12 cellular contexts compared by ENCODE assay signal in the genomic region with DNA sequence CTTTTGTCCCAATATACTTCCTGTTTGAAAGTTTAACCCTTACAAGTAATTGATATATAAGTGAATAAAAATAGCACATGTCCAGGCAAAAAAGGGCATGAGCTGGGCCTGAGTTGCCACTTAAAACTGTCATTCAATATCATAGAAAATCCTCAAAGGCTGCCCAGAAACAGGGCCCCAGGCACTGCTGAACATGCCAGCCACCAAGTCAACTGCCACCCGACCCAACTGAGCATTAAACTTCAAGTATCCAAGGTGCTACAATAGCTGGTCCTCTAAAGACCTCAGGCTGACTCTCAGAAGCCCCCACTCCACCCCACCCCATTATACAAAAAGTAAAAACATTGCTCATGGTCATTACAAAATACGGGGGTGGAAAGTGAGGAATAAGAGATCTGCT.
DNase-seq lines count a peak whose midpoint lies in the region; ATAC-seq and TF ChIP-seq lines count a peak whose summit lies in the region.
"Had no signal": no experiment of that assay in that cellular context is flagged by ENCODE, and none has a peak within 500 bp of the region (broad histone marks: within the 10 kb centered on the region; RNA-seq: fewer than 3 reads in every experiment).

No MANE protein-coding gene starts in this region.

- peak overlapping the region; percentile 57 for H3K27ac Mint-ChIP-seq in activated naive CD8-positive, alpha-beta T cell treated with anti-CD3 and anti-CD28 coated beads, Interleukin-2, amount 10 ng/mL, durations not matched to agents 7 days and 5 days
- H3K27ac Mint-ChIP-seq in activated naive CD8-positive, alpha-beta T cell treated with anti-CD3 and anti-CD28 coated beads for 36 hours: no peak overlapping the region

- no peak for DNase-seq in activated naive CD8-positive, alpha-beta T cell treated with anti-CD3 and anti-CD28 coated beads, Interleukin-2, amount 10 ng/mL, durations not matched to agents 7 days and 5 days
- DNase-seq in activated naive CD8-positive, alpha-beta T cell treated with anti-CD3 and anti-CD28 coated beads for 36 hours: no peak
- DNase-seq in SIG-M5 (lab: John Stamatoyannopoulos, UW) (no peak), SKM-1 treated with dmso at 0.1 percent for 144 hours (lab: John Stamatoyannopoulos, UW; ENCODE audit: unreplicated experiment) (no peak), OCI-M2 (lab: John Stamatoyannopoulos, UW; ENCODE audit: unreplicated experiment) (no peak)
- DNase-seq: activated CD4-positive, alpha-beta T cell treated with anti-CD3 and anti-CD28 coated beads, Interleukin-2, amount 50 U/mL, for 48 hours; NCI-H1930; NCI-H510A had no signal

- H3K4me2 ChIP-seq in Loucy (ENCODE audit: low read depth, low read length, poor library complexity, severe bottlenecking): peak overlapping the region; percentile 59

- no peak for ATAC-seq in activated naive CD8-positive, alpha-beta T cell treated with anti-CD3 and anti-CD28 coated beads, Interleukin-2, amount 10 ng/mL, durations not matched to agents 7 days and 5 days (ENCODE audit: low read depth)

- H3F3A ChIP-seq in Loucy (ENCODE audit: low read depth): peaks cover 10% of the 10 kb centered on the region

- H3K27me3 Mint-ChIP-seq in activated naive CD8-positive, alpha-beta T cell treated with anti-CD3 and anti-CD28 coated beads, Interleukin-2, amount 10 ng/mL, durations not matched to agents 7 days and 5 days: no peaks in the 10 kb centered on the region
- no peaks in the 10 kb centered on the region for H3K27me3 Mint-ChIP-seq in activated naive CD8-positive, alpha-beta T cell treated with anti-CD3 and anti-CD28 coated beads for 36 hours

- TF ChIP-seq RAD21 in liver (IDR thresholded peaks at IDR 0.05): no peak

- H3K9ac ChIP-seq in Loucy (ENCODE audit: low read depth, low read length, poor library complexity, severe bottlenecking) (peak overlapping the region; percentile 70), liver (ENCODE audit: low read depth in 1 of 2, low read length in 2 of 2) (no peak overlapping the region)

- no peaks in the 10 kb centered on the region for H3K9me3 Mint-ChIP-seq in activated naive CD8-positive, alpha-beta T cell treated with anti-CD3 and anti-CD28 coated beads, Interleukin-2, amount 10 ng/mL, durations not matched to agents 7 days and 5 days
- H3K9me3 Mint-ChIP-seq in activated naive CD8-positive, alpha-beta T cell treated with anti-CD3 and anti-CD28 coated beads for 36 hours: no peaks in the 10 kb centered on the region

- WGBS in liver: 89% methylated on average over 2 of the region's 2 CpGs
- 82% methylated on average over 2 of the region's 2 CpGs for WGBS in thymus

- POLR2A ChIA-PET in activated naive CD8-positive, alpha-beta T cell treated with anti-CD3 and anti-CD28 coated beads, Interleukin-2, amount 10 ng/mL, durations not matched to agents 7 days and 5 days (lab: Charles Lee): interaction anchor here (1.5 kb wide), 1 partner anchor 99 kb away, joined by 4 read pairs; no protein-coding TSS in a partner anchor

- H3K4me1 Mint-ChIP-seq in activated naive CD8-positive, alpha-beta T cell treated with anti-CD3 and anti-CD28 coated beads, Interleukin-2, amount 10 ng/mL, durations not matched to agents 7 days and 5 days: peaks cover 29% of the 10 kb centered on the region
- H3K4me1 Mint-ChIP-seq in activated naive CD8-positive, alpha-beta T cell treated with anti-CD3 and anti-CD28 coated beads for 36 hours: peaks cover 37% of the 10 kb centered on the region

- H3K79me2 ChIP-seq in Loucy (ENCODE audit: insufficient read depth, low read length): no peaks in the 10 kb centered on the region

- no peaks in the 10 kb centered on the region for H3K9me3 ChIP-seq in Loucy (ENCODE audit: insufficient read depth, low read depth, low read length)
- H3K9me3 ChIP-seq in liver (ENCODE audit: control insufficient read depth in 4 of 4, low read length in 3 of 4): no peaks in the 10 kb centered on the region
- H3K9me3 ChIP-seq in thymus (ENCODE audit: control insufficient read depth): no peaks in the 10 kb centered on the region

- H3K27ac ChIP-seq in liver (ENCODE audit: low read depth in 1 of 2, low read length in 2 of 2) (peak overlapping the region; percentile 33 to 75), thymus (ENCODE audit: low read depth) (peak overlapping the region; percentile 87)

- H3K9me2 ChIP-seq in Loucy (replicated peaks; ENCODE audit: low read depth, low read length): no peaks in the 10 kb centered on the region

- no peak for TF ChIP-seq CTCF in Loucy (conservative IDR thresholded peaks at IDR 0.05; ENCODE audit: low read length)
- TF ChIP-seq CTCF in liver (IDR thresholded peaks at IDR 0.05; ENCODE audit: low read depth, low read length, missing input control): no peak

- H3K4me3 ChIP-seq in Loucy (ENCODE audit: low read length, poor library complexity, severe bottlenecking) (peak overlapping the region; percentile 50), liver (ENCODE audit: low read depth in 1 of 3, low read length in 3 of 3) (no peak overlapping the region), thymus (ENCODE audit: low read length) (peak overlapping the region; percentile 30)
- H3K4me3 ChIP-seq: GM12878 had no signal

- H4K20me1 ChIP-seq in Loucy (ENCODE audit: insufficient read depth, low read length, poor library complexity, severe bottlenecking): no peaks in the 10 kb centered on the region

- no peaks in the 10 kb centered on the region for H3K27me3 ChIP-seq in Loucy (ENCODE audit: insufficient read depth, low read length, poor library complexity, severe bottlenecking)
- no peaks in the 10 kb centered on the region for H3K27me3 ChIP-seq in liver (ENCODE audit: control insufficient read depth in 4 of 4, insufficient read depth in 4 of 4, low read length in 3 of 4)
- H3K27me3 ChIP-seq in thymus (ENCODE audit: control insufficient read depth, insufficient read depth): no peaks in the 10 kb centered on the region

- H3K4me3 Mint-ChIP-seq in activated naive CD8-positive, alpha-beta T cell treated with anti-CD3 and anti-CD28 coated beads, Interleukin-2, amount 10 ng/mL, durations not matched to agents 7 days and 5 days: peak overlapping the region; percentile 20
- H3K4me3 Mint-ChIP-seq in activated naive CD8-positive, alpha-beta T cell treated with anti-CD3 and anti-CD28 coated beads for 36 hours: no peak overlapping the region

- no peaks in the 10 kb centered on the region for H3K36me3 ChIP-seq in Loucy (ENCODE audit: insufficient read depth, low read length)
- H3K36me3 ChIP-seq in liver (ENCODE audit: control insufficient read depth in 4 of 4, insufficient read depth in 3 of 4, low read depth in 1 of 4, low read length in 3 of 4): peaks cover 0 to 18% (median 12%) of the 10 kb centered on the region in 4 donors
- H3K36me3 ChIP-seq in thymus (ENCODE audit: control insufficient read depth, insufficient read depth): no peaks in the 10 kb centered on the region

- H3K4me1 ChIP-seq in Loucy (ENCODE audit: insufficient read depth, low read length, poor library complexity, severe bottlenecking) (peaks cover 55% of the 10 kb centered on the region), liver (ENCODE audit: control insufficient read depth in 4 of 4, insufficient read depth in 4 of 4, low read length in 3 of 4) (peaks cover 8 to 57% (median 34%) of the 10 kb centered on the region in 4 donors), thymus (ENCODE audit: control insufficient read depth, insufficient read depth, low read length) (peaks cover 16% of the 10 kb centered on the region)

- no peak overlapping the region for H2AFZ ChIP-seq in Loucy (ENCODE audit: low read length)

- H3K36me3 Mint-ChIP-seq in activated naive CD8-positive, alpha-beta T cell treated with anti-CD3 and anti-CD28 coated beads, Interleukin-2, amount 10 ng/mL, durations not matched to agents 7 days and 5 days: peaks cover 40% of the 10 kb centered on the region
- peaks cover 41% of the 10 kb centered on the region for H3K36me3 Mint-ChIP-seq in activated naive CD8-positive, alpha-beta T cell treated with anti-CD3 and anti-CD28 coated beads for 36 hours

TF ChIP-seq in liver, 16 proteins besides CTCF, POLR2A, EP300 and RAD21:
- TF ChIP-seq TAF1 (conservative IDR thresholded peaks at IDR 0.05) (no peak), RXRA (IDR thresholded peaks at IDR 0.05) (no peak), HNF4A (conservative IDR thresholded peaks at IDR 0.05) (no peak), SP1 (IDR thresholded peaks at IDR 0.05) (no peak)
- TF ChIP-seq, protein P1, sequence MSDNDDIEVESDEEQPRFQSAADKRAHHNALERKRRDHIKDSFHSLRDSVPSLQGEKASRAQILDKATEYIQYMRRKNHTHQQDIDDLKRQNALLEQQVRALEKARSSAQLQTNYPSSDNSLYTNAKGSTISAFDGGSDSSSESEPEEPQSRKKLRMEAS (IDR thresholded peaks at IDR 0.05): no peak

Comparison
In these comparisons a context has a peak if more than half of its experiments do, and no peak if none do; other contexts are left out.
1. H3K4me3 ChIP-seq: peak in Loucy (single experiment) and thymus (single experiment); none in liver (0 of 3).